8 cellular contexts compared by ENCODE assay signal in genomic region chr9:125238915-125239446, GRCh38. TPM values are rescaled to one million over a fixed set of nuclear protein-coding genes. Genes with fewer than 3 reads are reported as not detected.
A peak's percentile ranks its signal among the peaks of the same experiment; 100 is the strongest.
DNase-seq lines count a peak whose midpoint lies in the region; TF ChIP-seq lines count a peak whose summit lies in the region.
"Had no signal": no experiment of that assay in that cellular context is flagged by ENCODE, and none has a peak within 500 bp of the region (broad histone marks: within the 10 kb centered on the region; RNA-seq: fewer than 3 reads in every experiment).

No MANE protein-coding gene starts in this region.

- peaks cover 41% of the 10 kb centered on the region for H3F3A ChIP-seq in smooth muscle cell (ENCODE audit: low read depth)

- H4K20me1 ChIP-seq in smooth muscle cell (ENCODE audit: low read depth): peaks cover 69% of the 10 kb centered on the region

- POLR2A ChIA-PET in activated CD4-positive, alpha-beta memory T cell treated with anti-CD3 and anti-CD28 coated beads for 36 hours (lab: Charles Lee): interaction anchor here (1.9 to 2.5 kb wide), 2 partner anchors 370 to 378 kb away, joined by 4 to 9 read pairs; no protein-coding TSS in a partner anchor

- no peak overlapping the region for H2AFZ ChIP-seq in smooth muscle cell (ENCODE audit: low read depth)

- H3K27me3 Mint-ChIP-seq in HFFc6 (ENCODE audit: insufficient read depth): peaks cover 14% of the 10 kb centered on the region
- peaks cover 2% of the 10 kb centered on the region for H3K27me3 Mint-ChIP-seq in activated CD4-positive, alpha-beta memory T cell treated with anti-CD3 and anti-CD28 coated beads for 36 hours

- peaks cover 60% of the 10 kb centered on the region for H3K36me3 Mint-ChIP-seq in HFFc6 (ENCODE audit: low read depth)
- peaks cover 60% of the 10 kb centered on the region for H3K36me3 Mint-ChIP-seq in activated CD4-positive, alpha-beta memory T cell treated with anti-CD3 and anti-CD28 coated beads for 36 hours

- H3K27ac Mint-ChIP-seq in HFFc6: peak overlapping the region; percentile 70
- peak overlapping the region; percentile 81 for H3K27ac Mint-ChIP-seq in activated CD4-positive, alpha-beta memory T cell treated with anti-CD3 and anti-CD28 coated beads for 36 hours

- H3K27me3 ChIP-seq in smooth muscle cell (ENCODE audit: low read depth) (no peaks in the 10 kb centered on the region), adrenal gland (no peaks in the 10 kb centered on the region)

- H3K9me3 ChIP-seq in smooth muscle cell (replicated peaks; ENCODE audit: low read depth) (no peaks in the 10 kb centered on the region), adrenal gland (replicated peaks in 1 of 3) (no peaks in the 10 kb centered on the region)

- H3K4me2 ChIP-seq in smooth muscle cell: peak overlapping the region; percentile 93

- H3K9ac ChIP-seq in smooth muscle cell (ENCODE audit: low read depth): peak overlapping the region; percentile 99

- H3K36me3 ChIP-seq in smooth muscle cell (ENCODE audit: low read depth) (peaks cover 24% of the 10 kb centered on the region), adrenal gland (replicated peaks in 1 of 2) (peaks cover 0 to 52% of the 10 kb centered on the region in 2 donors)

- DNase-seq in HFFc6 (no peak), foreskin fibroblast (no peak), smooth muscle cell (lab: John Stamatoyannopoulos, UW; ENCODE audit: unreplicated experiment) (no peak), adrenal gland (no peak), MV-4-11 (lab: John Stamatoyannopoulos, UW) (no peak), G401 (ENCODE audit: low spot score) (no peak)
- no peak for DNase-seq in activated CD4-positive, alpha-beta memory T cell treated with anti-CD3 and anti-CD28 coated beads for 36 hours
- DNase-seq: activated CD4-positive, alpha-beta T cell treated with anti-CD3 and anti-CD28 coated beads for 1 hour had no signal

- H3K27ac ChIP-seq in smooth muscle cell (ENCODE audit: low read depth) (peak overlapping the region; percentile 97), adrenal gland (no peak overlapping the region)

- H3K4me1 ChIP-seq in smooth muscle cell (ENCODE audit: low read depth) (peaks cover 47% of the 10 kb centered on the region), adrenal gland (replicated peaks in 1 of 2) (peaks cover 20 to 63% of the 10 kb centered on the region in 2 donors)

- H3K4me3 ChIP-seq in foreskin fibroblast (ENCODE audit: low read depth in 1 of 2, low read length in 2 of 2): peak overlapping the region; percentile 83 to 87
- H3K4me3 ChIP-seq in smooth muscle cell: peak overlapping the region; percentile 98
- peak overlapping the region in 1 of 4 donors; percentile 89 for H3K4me3 ChIP-seq in adrenal gland

- in situ Hi-C loops in G401 (cut with HindIII; ENCODE audit: low sequenced_read_pairs): no loop called here

- CTCF ChIA-PET in activated CD4-positive, alpha-beta memory T cell treated with anti-CD3 and anti-CD28 coated beads for 36 hours (lab: Charles Lee): interaction anchor here (0.6 kb wide), 1 partner anchor 84 kb away, joined by 4 read pairs; no protein-coding TSS in a partner anchor

- 91% methylated on average over 14 of the region's 14 CpGs for WGBS in smooth muscle cell (ENCODE audit: low lambda C conversion rate)
- 83 to 90% (median 87%) methylated on average over 14 of the region's 14 CpGs for WGBS in adrenal gland, 4 donors

- peaks cover 68% of the 10 kb centered on the region for H3K4me1 Mint-ChIP-seq in HFFc6 (ENCODE audit: low read depth)
- H3K4me1 Mint-ChIP-seq in activated CD4-positive, alpha-beta memory T cell treated with anti-CD3 and anti-CD28 coated beads for 36 hours (ENCODE audit: low read depth): peaks cover 58% of the 10 kb centered on the region

- intact Hi-C loops in activated CD4-positive, alpha-beta memory T cell treated with anti-CD3 and anti-CD28 coated beads for 36 hours (cut with micrococcal nuclease): no loop called here
- intact Hi-C loops in adrenal gland (cut with DNase I): loop anchor here in 1 of 2 donors (10.0 kb wide), 1 partner anchor 106 kb away; no protein-coding TSS in a partner anchor

- H3K79me2 ChIP-seq in smooth muscle cell (ENCODE audit: low read depth): peaks cover 60% of the 10 kb centered on the region

- H3K9me3 Mint-ChIP-seq in HFFc6: peaks cover 6% of the 10 kb centered on the region
- no peaks in the 10 kb centered on the region for H3K9me3 Mint-ChIP-seq in activated CD4-positive, alpha-beta memory T cell treated with anti-CD3 and anti-CD28 coated beads for 36 hours

- H3K4me3 Mint-ChIP-seq in HFFc6: peak overlapping the region; percentile 95
- peak overlapping the region; percentile 94 for H3K4me3 Mint-ChIP-seq in activated CD4-positive, alpha-beta memory T cell treated with anti-CD3 and anti-CD28 coated beads for 36 hours

- no peak for TF ChIP-seq POLR2A in adrenal gland (IDR thresholded peaks at IDR 0.05)

- TF ChIP-seq CTCF in HFFc6 (IDR thresholded peaks at IDR 0.05) (no peak), foreskin fibroblast (IDR thresholded peaks at IDR 0.05; ENCODE audit: low read depth, low read length) (no peak), smooth muscle cell (IDR thresholded peaks at IDR 0.05; ENCODE audit: borderline replicate concordance, insufficient read depth, poor library complexity, severe bottlenecking) (no peak), adrenal gland (IDR thresholded peaks at IDR 0.05) (no peak)

RNA-seq across cellular contexts. Expression of gene HSPA5, which starts 2.2 kb away (rescaled TPM):
- 100 to 1,000 TPM; 495 to 626 (median 613) TPM for total RNA-seq in HFFc6 (2021; fragmentation: NEBNext Ultra II Directional; extraction: Animal tissue kit (Norgen Biotek cat#: 25700))
- total RNA-seq in activated CD4-positive, alpha-beta memory T cell treated with anti-CD3 and anti-CD28 coated beads for 36 hours: 100 to 1,000 TPM; 169 to 170 TPM
- total RNA-seq in smooth muscle cell: 168 and 180 TPM in 2 replicates
- polyA plus RNA-seq in smooth muscle cell: 513 and 605 TPM in 2 replicates
- 100 to 1,000 TPM in 5 of 8 donors, 10 to 100 TPM in 3; 62.7 to 551 (median 133) TPM for total RNA-seq in adrenal gland
- polyA plus RNA-seq in adrenal gland: 100 to 1,000 TPM in 1 of 3 donors, 10 to 100 TPM in 2; 30.0 to 677 (median 40.6) TPM
- 86.5 and 145 TPM in 2 replicates for total RNA-seq in G401 (2014; rRNA removed; shearing (Covaris generic))

RNA-seq across cellular contexts. Expression of gene GAPVD1, which starts 22.6 kb away (rescaled TPM):
- 10 to 100 TPM; 27.7 to 37.7 (median 34.5) TPM for total RNA-seq in HFFc6 (2021; fragmentation: NEBNext Ultra II Directional; extraction: Animal tissue kit (Norgen Biotek cat#: 25700))
- total RNA-seq in activated CD4-positive, alpha-beta memory T cell treated with anti-CD3 and anti-CD28 coated beads for 36 hours: 10 to 100 TPM; 42.2 to 46.8 TPM
- total RNA-seq in smooth muscle cell: 48.6 and 56.4 TPM in 2 replicates
- 22.0 and 22.3 TPM in 2 replicates for polyA plus RNA-seq in smooth muscle cell
- total RNA-seq in adrenal gland: 10 to 100 TPM; 27.9 to 63.1 (median 41.3) TPM
- polyA plus RNA-seq in adrenal gland: 10 to 100 TPM in 1 of 3 donors, 1 to 10 TPM in 2; 7.1 to 25.5 (median 9.6) TPM
- 29.5 and 37.4 TPM in 2 replicates for total RNA-seq in G401 (2014; rRNA removed; shearing (Covaris generic))

RNA-seq across cellular contexts. Expression of gene RABEPK, which starts 38.6 kb away (rescaled TPM):
- total RNA-seq in HFFc6 (2021; fragmentation: NEBNext Ultra II Directional; extraction: Animal tissue kit (Norgen Biotek cat#: 25700)): 10 to 100 TPM; 29.6 to 39.2 (median 32.7) TPM
- 10 to 100 TPM; 20.7 to 21.9 TPM for total RNA-seq in activated CD4-positive, alpha-beta memory T cell treated with anti-CD3 and anti-CD28 coated beads for 36 hours
- total RNA-seq in smooth muscle cell (19.3 and 20.9 TPM in 2 replicates), adrenal gland (10 to 100 TPM; 11.0 to 22.5 (median 16.4) TPM)
- polyA plus RNA-seq in smooth muscle cell (33.7 and 42.9 TPM in 2 replicates), adrenal gland (10 to 100 TPM; 16.7 to 27.3 (median 17.2) TPM)
- 59.2 and 64.2 TPM in 2 replicates for total RNA-seq in G401 (2014; rRNA removed; shearing (Covaris generic))

RNA-seq across cellular contexts. Expression of gene PPP6C, which starts 49.4 kb away (rescaled TPM):
- 10 to 100 TPM; 35.2 to 47.1 (median 40.8) TPM for total RNA-seq in HFFc6 (2021; fragmentation: NEBNext Ultra II Directional; extraction: Animal tissue kit (Norgen Biotek cat#: 25700))
- total RNA-seq in activated CD4-positive, alpha-beta memory T cell treated with anti-CD3 and anti-CD28 coated beads for 36 hours: 10 to 100 TPM; 46.7 to 47.4 TPM
- total RNA-seq in smooth muscle cell: 31.2 and 34.2 TPM in 2 replicates
- 21.6 and 25.2 TPM in 2 replicates for polyA plus RNA-seq in smooth muscle cell
- total RNA-seq in adrenal gland: 10 to 100 TPM; 30.8 to 71.1 (median 48.0) TPM
- polyA plus RNA-seq in adrenal gland: 10 to 100 TPM; 15.9 to 51.0 (median 17.1) TPM
- 32.2 and 58.9 TPM in 2 replicates for total RNA-seq in G401 (2014; rRNA removed; shearing (Covaris generic))
